8 cellular contexts compared by ENCODE assay signal in genomic region chr2:156333274-156333950, GRCh38. TPM values are rescaled to one million over a fixed set of nuclear protein-coding genes. Genes with fewer than 3 reads are reported as not detected.
DNase-seq lines count a peak whose midpoint lies in the region; ATAC-seq lines count a peak whose summit lies in the region.

No MANE protein-coding gene starts in this region.

- H3K4me1 ChIP-seq in adipocyte (ENCODE audit: control insufficient read depth, insufficient read depth, low read length) (peaks cover 15% of the 10 kb centered on the region), iPS-20b (ENCODE audit: insufficient read depth, low read length) (peaks cover under 1% of the 10 kb centered on the region; the same call in 1 of the 2 replicates)

- H3K4me3 ChIP-seq in MG63, result peak overlapping the region; percentile 72
- peak overlapping the region; percentile 95 for H3K4me3 ChIP-seq in adipocyte (ENCODE audit: low read length)
- peak overlapping the region; percentile 97 for H3K4me3 ChIP-seq in iPS-20b (ENCODE audit: low read length)

- H3K9me3 Mint-ChIP-seq in stimulated activated naive B cell treated with anti-CD40 and anti-IgM and Interleukin-4, amounts not matched to agents 10 μg/mL and 1 μg/mL and 100 μg/mL, for 72 hours, result no peaks in the 10 kb centered on the region

- H3K4me3 Mint-ChIP-seq in stimulated activated naive B cell treated with anti-CD40 and anti-IgM and Interleukin-4, amounts not matched to agents 10 μg/mL and 1 μg/mL and 100 μg/mL, for 72 hours, result peak overlapping the region; percentile 96 to 100

- no peak overlapping the region for H3K27ac ChIP-seq in iPS-20b (ENCODE audit: low read length)

- peaks cover 25 to 39% of the 10 kb centered on the region in 2 donors for H3K36me3 Mint-ChIP-seq in stimulated activated naive B cell treated with anti-CD40 and anti-IgM and Interleukin-4, amounts not matched to agents 10 μg/mL and 1 μg/mL and 100 μg/mL, for 72 hours

- H3K27me3 Mint-ChIP-seq in stimulated activated naive B cell treated with anti-CD40 and anti-IgM and Interleukin-4, amounts not matched to agents 10 μg/mL and 1 μg/mL and 100 μg/mL, for 72 hours, result peaks cover 21 to 23% of the 10 kb centered on the region in 2 donors

- H3K9ac ChIP-seq in adipocyte (ENCODE audit: low read length) (peak overlapping the region; percentile 91), iPS-20b (ENCODE audit: low read depth, low read length) (peak overlapping the region; percentile 67; the same call in 1 of the 2 replicates)

- peak; percentile 26 for ATAC-seq in GM21717 (IDR thresholded peaks at IDR 0.05; ENCODE audit: unreplicated experiment)
- ATAC-seq in stimulated activated naive B cell treated with anti-CD40 and anti-IgM and Interleukin-4, amounts not matched to agents 10 μg/mL and 1 μg/mL and 100 μg/mL, for 72 hours (replicated peaks), result peak; percentile 18 to 33

- H3K9me3 ChIP-seq in MG63 (no peaks in the 10 kb centered on the region), adipocyte (ENCODE audit: control insufficient read depth, low read length) (no peaks in the 10 kb centered on the region), iPS-20b (ENCODE audit: insufficient read depth, low read depth, low read length) (no peaks in the 10 kb centered on the region)

- peaks cover 44 to 74% of the 10 kb centered on the region in 2 donors for H3K4me1 Mint-ChIP-seq in stimulated activated naive B cell treated with anti-CD40 and anti-IgM and Interleukin-4, amounts not matched to agents 10 μg/mL and 1 μg/mL and 100 μg/mL, for 72 hours

- DNase-seq in NCI-H146 (lab: John Stamatoyannopoulos, UW), result peak; percentile 51
- no peak for DNase-seq in NCI-H146 treated with DMSO at 0.1 percent for 48 hours (lab: John Stamatoyannopoulos, UW; ENCODE audit: unreplicated experiment)
- DNase-seq in MG63, result no peak
- DNase-seq in adipocyte (ENCODE audit: low read depth), result no peak
- DNase-seq in stimulated activated naive B cell treated with anti-CD40 and anti-IgM and Interleukin-4, amounts not matched to agents 10 μg/mL and 1 μg/mL and 100 μg/mL, for 72 hours, result peak; percentile 60
- DNase-seq in NCI-H187 treated with DMSO at 0.1 percent for 48 hours (lab: John Stamatoyannopoulos, UW), result no peak

- H3K36me3 ChIP-seq in MG63 (no peaks in the 10 kb centered on the region), adipocyte (ENCODE audit: control insufficient read depth, insufficient read depth, low read length, severe bottlenecking) (no peaks in the 10 kb centered on the region), iPS-20b (ENCODE audit: insufficient read depth, low read depth, low read length) (no peaks in the 10 kb centered on the region)

- H3K27me3 ChIP-seq in MG63 (no peaks in the 10 kb centered on the region), adipocyte (replicated peaks; ENCODE audit: control insufficient read depth, insufficient read depth, low read length) (no peaks in the 10 kb centered on the region), iPS-20b (ENCODE audit: insufficient read depth, low read length) (peaks cover 54% of the 10 kb centered on the region)

- H3K27ac Mint-ChIP-seq in stimulated activated naive B cell treated with anti-CD40 and anti-IgM and Interleukin-4, amounts not matched to agents 10 μg/mL and 1 μg/mL and 100 μg/mL, for 72 hours, result peak overlapping the region; percentile 99

RNA-seq across cellular contexts. Expression of gene NR4A2, which starts 0.9 kb away (rescaled TPM):
- total RNA-seq in MG63 (2014; rRNA removed; shearing (Covaris generic); ENCODE audit: low replicate concordance), result not detected in 2 replicates

Comparison
In these comparisons a context has a peak if more than half of its experiments do, and no peak if none do; other contexts are left out.
1. DNase-seq: peak in NCI-H146 (single experiment) and stimulated activated naive B cell treated with anti-CD40 and anti-IgM and Interleukin-4, amounts not matched to agents 10 μg/mL and 1 μg/mL and 100 μg/mL, for 72 hours (single experiment); none in NCI-H146 treated with DMSO at 0.1 percent for 48 hours (single experiment), MG63 (single experiment), adipocyte (single experiment) and NCI-H187 treated with DMSO at 0.1 percent for 48 hours (single experiment).
2. Peak in every context shown above with its lines, with median percentiles within 50 percentile points of each other: H3K4me3 ChIP-seq.